Comparison of ENCODE assay signal across 9 cellular contexts in genomic region chr19:33273881-33274662, GRCh38. TPM values are rescaled to one million over a fixed set of nuclear protein-coding genes. Genes with fewer than 3 reads are reported as not detected.
A peak's percentile ranks its signal among the peaks of the same experiment; 100 is the strongest.
DNase-seq lines count a peak whose midpoint lies in the region; ATAC-seq and TF ChIP-seq lines count a peak whose summit lies in the region.
"Had no signal": no experiment of that assay in that cellular context is flagged by ENCODE, and none has a peak within 500 bp of the region (broad histone marks: within the 10 kb centered on the region; RNA-seq: fewer than 3 reads in every experiment).

No MANE protein-coding gene starts in this region.

- H3K36me3 ChIP-seq in HCT116 (ENCODE audit: control insufficient read depth in 1 of 2, insufficient read depth in 2 of 2, low read length in 2 of 2) (no peaks in the 10 kb centered on the region), RWPE2 (ENCODE audit: low read depth) (no peaks in the 10 kb centered on the region), neuronal stem cell (replicated peaks in 1 of 2; ENCODE audit: control insufficient read depth in 2 of 2, insufficient read depth in 2 of 2, low read length in 2 of 2) (no peaks in the 10 kb centered on the region), OCI-LY7 (ENCODE audit: insufficient read depth, low read length) (no peaks in the 10 kb centered on the region)

- H2BK5ac ChIP-seq in neuronal stem cell (ENCODE audit: low read length) = no peak overlapping the region

- H4K91ac ChIP-seq in neuronal stem cell (ENCODE audit: low read depth, low read length, poor library complexity) = no peak overlapping the region

- no peaks in the 10 kb centered on the region for H3K36me3 Mint-ChIP-seq in effector memory CD8-positive, alpha-beta T cell (ENCODE audit: insufficient read depth)

- no peak overlapping the region for H3K4me3 Mint-ChIP-seq in effector memory CD8-positive, alpha-beta T cell

- H2AFZ ChIP-seq in HCT116 (ENCODE audit: low read depth, low read length, poor library complexity, severe bottlenecking) (no peak overlapping the region), neuronal stem cell (ENCODE audit: low read length) (peak overlapping the region; percentile 53), OCI-LY7 (ENCODE audit: low read length) (no peak overlapping the region)
- H2AFZ ChIP-seq: parathyroid adenoma had no signal

- H3K79me2 ChIP-seq in HCT116 (ENCODE audit: insufficient read depth, low read length) = no peaks in the 10 kb centered on the region
- no peaks in the 10 kb centered on the region for H3K79me2 ChIP-seq in OCI-LY7 (ENCODE audit: insufficient read depth, low read depth, low read length)
- H3K79me2 ChIP-seq: parathyroid adenoma had no signal

- peak overlapping the region in 1 of 2 donors; percentile 5 for H3K27ac Mint-ChIP-seq in effector memory CD8-positive, alpha-beta T cell

- peak overlapping the region; percentile 77 for H4K8ac ChIP-seq in neuronal stem cell (ENCODE audit: low read depth, low read length)

- H3K27me3 Mint-ChIP-seq in effector memory CD8-positive, alpha-beta T cell = peaks cover 0 to 18% of the 10 kb centered on the region in 2 donors

- H2AK5ac ChIP-seq in neuronal stem cell (ENCODE audit: low read depth, low read length) = peak overlapping the region; percentile 51

- DNase-seq in HCT116 (ENCODE audit: low read depth, low spot score) (peak; percentile 24), RWPE2 (ENCODE audit: low spot score) (no peak), neuronal stem cell (ENCODE audit: low spot score) (no peak), NCI-H69 (lab: John Stamatoyannopoulos, UW) (no peak), OCI-LY7 (ENCODE audit: low spot score) (no peak), middle frontal gyrus (ENCODE audit: extremely low spot score, low spot score) (no peak)
- peak in 1 of 3 experiments; percentile 9 for DNase-seq in effector memory CD8-positive, alpha-beta T cell

- H2BK15ac ChIP-seq in neuronal stem cell (ENCODE audit: low read length) = peak overlapping the region; percentile 71

- H3K4me3 ChIP-seq in HCT116 (replicated peaks in 1 of 2; ENCODE audit: low read depth in 1 of 2, low read length in 2 of 2) (no peak overlapping the region), RWPE2 (ENCODE audit: severe bottlenecking) (no peak overlapping the region), neuronal stem cell (ENCODE audit: low read length in 2 of 2) (no peak overlapping the region), OCI-LY7 (ENCODE audit: low read depth, low read length, poor library complexity, severe bottlenecking) (no peak overlapping the region)

- RAD21 ChIA-PET in HCT116 (lab: Charles Lee; ENCODE audit: low non-redundant PET in 1 of 2, low total read pairs in 2 of 2, uncharacterized antibody in 2 of 2, unreplicated experiment in 2 of 2) = no interaction called here

- POLR2A ChIA-PET in HCT116 (lab: Charles Lee) = no interaction called here
- POLR2A ChIA-PET in OCI-LY7 (lab: Charles Lee) = no interaction called here

- no peak for TF ChIP-seq RAD21 in HCT116 (IDR thresholded peaks at IDR 0.05; ENCODE audit: low read depth)

- TF ChIP-seq CTCF in HCT116 (IDR thresholded peaks at IDR 0.05 in 2 of 3, conservative IDR thresholded peaks at IDR 0.05 in 1 of 3; ENCODE audit: borderline replicate concordance in 1 of 3, insufficient read depth in 1 of 3, low read depth in 2 of 3, low read length in 2 of 3) (no peak), RWPE2 (IDR thresholded peaks at IDR 0.05; ENCODE audit: poor library complexity, severe bottlenecking) (no peak), OCI-LY7 (conservative IDR thresholded peaks at IDR 0.05; ENCODE audit: low read length) (no peak)

- peak overlapping the region; percentile 89 for H3K14ac ChIP-seq in neuronal stem cell (ENCODE audit: low read length)

- peak overlapping the region; percentile 33 for H2BK12ac ChIP-seq in neuronal stem cell (ENCODE audit: low read length)

- peaks cover 0 to 4% of the 10 kb centered on the region in 2 donors for H3K4me1 Mint-ChIP-seq in effector memory CD8-positive, alpha-beta T cell (ENCODE audit: low read depth in 2 of 2)

- H3K9me2 ChIP-seq in HCT116 (ENCODE audit: insufficient read depth) = no peaks in the 10 kb centered on the region
- H3K9me2 ChIP-seq in OCI-LY7 (ENCODE audit: insufficient read depth, low read length) = no peaks in the 10 kb centered on the region

- H3K79me1 ChIP-seq in neuronal stem cell (ENCODE audit: low read depth, low read length) = no peaks in the 10 kb centered on the region

- H4K20me1 ChIP-seq in HCT116 (ENCODE audit: insufficient read depth) = no peaks in the 10 kb centered on the region
- H4K20me1 ChIP-seq in OCI-LY7 (ENCODE audit: insufficient read depth, low read length) = no peaks in the 10 kb centered on the region

- H2BK120ac ChIP-seq in neuronal stem cell (ENCODE audit: low read depth, low read length) = peak overlapping the region; percentile 7

- no peaks in the 10 kb centered on the region for H3K9me3 Mint-ChIP-seq in effector memory CD8-positive, alpha-beta T cell

- H3K23ac ChIP-seq in neuronal stem cell (ENCODE audit: low read depth, low read length, poor library complexity) = peak overlapping the region; percentile 9

- H3K4ac ChIP-seq in neuronal stem cell (ENCODE audit: low read length) = no peak overlapping the region

- TF ChIP-seq POLR2A in HCT116 (IDR thresholded peaks at IDR 0.05; ENCODE audit: borderline replicate concordance, extremely low read depth, insufficient read depth, insufficient read length) = no peak

- peak overlapping the region; percentile 94 for H3K18ac ChIP-seq in neuronal stem cell (ENCODE audit: low read length)

- intact Hi-C loops in HCT116 (cut with micrococcal nuclease) = no loop called here
- intact Hi-C loops in OCI-LY7 (cut with micrococcal nuclease; ENCODE audit: unreplicated experiment) = no loop called here

- H3K27me3 ChIP-seq in HCT116 (ENCODE audit: insufficient read depth, low read length) (no peaks in the 10 kb centered on the region), RWPE2 (ENCODE audit: insufficient read depth, poor library complexity, severe bottlenecking) (no peaks in the 10 kb centered on the region), neuronal stem cell (ENCODE audit: control insufficient read depth in 3 of 3, insufficient read depth in 3 of 3, low read depth in 1 of 3, low read length in 3 of 3) (peaks cover 0 to 5% (median 0%) of the 10 kb centered on the region in 3 experiments)

- H3K4me1 ChIP-seq in HCT116 (ENCODE audit: control insufficient read depth in 1 of 2, insufficient read depth in 2 of 2, low read length in 2 of 2) = peaks cover 12% of the 10 kb centered on the region in 2 experiments; a peak in 3 of 4 replicates
- peaks cover 10% of the 10 kb centered on the region for H3K4me1 ChIP-seq in RWPE2 (ENCODE audit: insufficient read depth, poor library complexity, severe bottlenecking)
- peaks cover 5 to 32% of the 10 kb centered on the region in 2 donors for H3K4me1 ChIP-seq in neuronal stem cell (ENCODE audit: control insufficient read depth in 2 of 2, insufficient read depth in 1 of 2, low read depth in 1 of 2, low read length in 2 of 2)
- H3K4me1 ChIP-seq in OCI-LY7 (ENCODE audit: insufficient read depth, low read length, poor library complexity, severe bottlenecking) = no peaks in the 10 kb centered on the region
- H3K4me1 ChIP-seq: parathyroid adenoma had no signal

- CTCF ChIA-PET in HCT116 (lab: Charles Lee) = no interaction called here
- CTCF ChIA-PET in OCI-LY7 (lab: Charles Lee; ENCODE audit: unreplicated experiment) = no interaction called here

- no peak overlapping the region; the same call in 1 of the 2 replicates for H3K27ac ChIP-seq in HCT116 (ENCODE audit: low read depth, low read length)
- H3K27ac ChIP-seq in RWPE2 (ENCODE audit: poor library complexity, severe bottlenecking) = no peak overlapping the region
- no peak overlapping the region for H3K27ac ChIP-seq in neuronal stem cell (replicated peaks; ENCODE audit: low read length)
- H3K27ac ChIP-seq in OCI-LY7 (ENCODE audit: low read depth, low read length, poor library complexity, severe bottlenecking) = no peak overlapping the region
- H3K27ac ChIP-seq: parathyroid adenoma had no signal

- no TSS peak for BruUV-seq in HCT116 (replicated peaks; lab: Mats Ljungman, UMichigan)
- BruUV-seq in OCI-LY7 (replicated peaks; lab: Mats Ljungman, UMichigan) = no TSS peak

- WGBS in neuronal stem cell (ENCODE audit: extremely low coverage in 2 of 2, insufficient read length in 2 of 2, insufficient replicate concordance in 1 of 2), 2 donors = no CpG with 5 or more reads among the region's 16 CpGs

- H3K4me2 ChIP-seq in HCT116 (ENCODE audit: low read length) (peak overlapping the region; percentile 34), neuronal stem cell (ENCODE audit: insufficient read depth, low read length, poor library complexity, severe bottlenecking) (no peak overlapping the region), OCI-LY7 (ENCODE audit: low read length) (no peak overlapping the region)

- H3K9ac ChIP-seq in HCT116 (ENCODE audit: low read length) = no peak overlapping the region
- peak overlapping the region; percentile 65 for H3K9ac ChIP-seq in neuronal stem cell (ENCODE audit: low read depth, low read length, poor library complexity)
- H3K9ac ChIP-seq: parathyroid adenoma had no signal

- ATAC-seq in HCT116 (peak; percentile 72), RWPE2 (ENCODE audit: low read depth) (peak; percentile 38; the same call in 2 of the 3 replicates), GM18511 (IDR thresholded peaks at IDR 0.05; ENCODE audit: unreplicated experiment) (no peak)
- peak; percentile 35 for ATAC-seq in effector memory CD8-positive, alpha-beta T cell (replicated peaks)

- no peaks in the 10 kb centered on the region for H3K9me3 ChIP-seq in HCT116 (ENCODE audit: control insufficient read depth in 1 of 2, insufficient read depth in 1 of 2, low read depth in 1 of 2, low read length in 2 of 2)
- no peaks in the 10 kb centered on the region for H3K9me3 ChIP-seq in RWPE2 (ENCODE audit: severe bottlenecking)
- H3K9me3 ChIP-seq in neuronal stem cell (replicated peaks in 1 of 2; ENCODE audit: control insufficient read depth in 2 of 2, insufficient read depth in 1 of 2, low read depth in 1 of 2, low read length in 2 of 2) = peaks cover 0 to 1% of the 10 kb centered on the region in 2 donors
- no peaks in the 10 kb centered on the region for H3K9me3 ChIP-seq in OCI-LY7 (ENCODE audit: low read length)

TF ChIP-seq in HCT116, 20 proteins besides CTCF, POLR2A, EP300 and RAD21 (continues in another document):
- TF ChIP-seq YY1 (IDR thresholded peaks at IDR 0.05; ENCODE audit: extremely low read depth, insufficient replicate concordance, low read depth, low read length) (no peak), FOSL1 (IDR thresholded peaks at IDR 0.05; ENCODE audit: low read depth) (no peak), EZH2 (IDR thresholded peaks at IDR 0.05) (no peak), CEBPB (IDR thresholded peaks at IDR 0.05; ENCODE audit: low read depth) (no peak)

RNA-seq across cellular contexts. Expression of gene CEBPA, which starts 28.3 kb away (rescaled TPM):
- total RNA-seq in HCT116 (2021; ENCODE audit: unreplicated experiment) (7.0 TPM), OCI-LY7 (2022) (1.8 and 2.5 TPM in 2 replicates)
- polyA plus RNA-seq in HCT116 (2012) = 3.6 and 4.1 TPM in 2 replicates
- 0.78 TPM for polyA plus RNA-seq in neuronal stem cell (2013, experiment 1 of 2)
- polyA plus RNA-seq in neuronal stem cell (2013, experiment 2 of 2) = 0.96 TPM
- 2.1 and 2.8 TPM in 2 replicates for total RNA-seq in OCI-LY7 (2014; rRNA removed; shearing (Covaris generic))

RNA-seq across cellular contexts. Expression of gene SLC7A10, which starts 48.4 kb away (rescaled TPM):
- 0.25 TPM for total RNA-seq in HCT116 (2021; ENCODE audit: unreplicated experiment)
- 0.22 TPM in 1 of 2 replicates, not detected in the other for polyA plus RNA-seq in HCT116 (2012)
- 1.1 TPM for polyA plus RNA-seq in neuronal stem cell (2013, experiment 1 of 2)
- 0.97 TPM for polyA plus RNA-seq in neuronal stem cell (2013, experiment 2 of 2)
- total RNA-seq in OCI-LY7 (2014; rRNA removed; shearing (Covaris generic)) = not detected in 2 replicates
- not detected in 2 replicates for total RNA-seq in OCI-LY7 (2022)
